ENCODE assay signal across 23 cellular contexts in the genomic region with DNA sequence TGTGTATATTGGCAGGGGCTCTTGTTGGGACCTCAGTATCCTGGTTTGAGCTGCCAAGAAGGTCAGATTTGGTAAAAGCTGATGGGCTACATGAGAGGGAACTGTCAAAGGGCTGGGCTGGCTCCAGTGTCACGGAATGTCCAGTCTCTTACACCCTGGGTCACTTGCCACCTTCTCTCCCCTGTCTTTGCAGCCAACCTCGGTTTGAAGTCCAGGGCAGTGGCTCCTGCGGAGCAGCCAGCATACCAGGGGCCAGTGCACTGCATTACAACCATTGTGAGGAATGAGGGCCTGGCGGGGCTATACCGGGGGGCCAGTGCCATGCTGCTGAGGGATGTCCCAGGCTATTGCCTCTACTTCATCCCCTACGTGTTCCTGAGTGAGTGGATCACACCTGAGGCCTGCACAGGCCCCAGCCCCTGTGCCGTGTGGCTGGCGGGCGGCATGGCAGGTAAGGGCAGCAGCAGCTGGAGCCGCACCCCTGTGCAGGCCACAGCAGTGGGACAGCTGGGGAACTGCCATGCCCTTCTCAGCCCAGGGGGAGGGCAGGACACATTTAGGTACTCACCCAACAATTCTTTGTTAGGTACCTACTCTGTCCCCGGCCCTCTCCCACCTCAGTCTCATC. TPM values are rescaled to one million over a fixed set of nuclear protein-coding genes. Genes with fewer than 3 reads are reported as not detected.
"Had no signal": no experiment of that assay in that cellular context is flagged by ENCODE, and none has a peak within 500 bp of the region (broad histone marks: within the 10 kb centered on the region; RNA-seq: fewer than 3 reads in every experiment).

No MANE protein-coding gene starts in this region.

- H3K27ac ChIP-seq: breast epithelium had no signal

- H3K27me3 ChIP-seq: breast epithelium had no signal

- DNase-seq: activated CD4-positive, alpha-beta T cell treated with anti-CD3 and anti-CD28 coated beads for 1 hour; activated CD4-positive, alpha-beta T cell treated with anti-CD3 and anti-CD28 coated beads, Interleukin-2, amount 10 ng/mL, durations not matched to agents 24 days and 14 days; activated CD4-positive, alpha-beta T cell treated with anti-CD3 and anti-CD28 coated beads, Interleukin-2, amount 50 U/mL, for 48 hours; activated CD8-positive, alpha-beta memory T cell treated with anti-CD3 and anti-CD28 coated beads, Interleukin-2, amount 10 ng/mL, durations not matched to agents 7 days and 5 days; activated effector memory CD4-positive, alpha-beta T cell treated with Interleukin-2 at 50 U/mL for 16 hours; activated naive CD4-positive, alpha-beta T cell; activated T-cell treated with anti-CD3 and anti-CD28 coated beads, Interleukin-2, amount 50 U/mL, for 24 hours; aorta; KBM-7; NCI-H1048; NCI-H146; NCI-H187 treated with DMSO at 0.1 percent for 48 hours; NCI-H2081 treated with DMSO at 0.1 percent for 48 hours; NCI-H446; NCI-H524; SIG-M5; T-helper 17 cell; T-helper 9 cell had no signal

- H3K4me1 ChIP-seq: breast epithelium had no signal

- H3K4me3 ChIP-seq: breast epithelium had no signal

- ATAC-seq: activated CD8-positive, alpha-beta memory T cell treated with anti-CD3 and anti-CD28 coated beads, Interleukin-2, amount 10 ng/mL, durations not matched to agents 7 days and 5 days; T-helper 17 cell; WTC11 had no signal

- H3K36me3 ChIP-seq: breast epithelium had no signal

- H3K9me3 ChIP-seq: breast epithelium had no signal

RNA-seq across cellular contexts. Expression of a gene that starts 24.3 kb away (rescaled TPM):
- total RNA-seq: activated CD8-positive, alpha-beta memory T cell treated with anti-CD3 and anti-CD28 coated beads, Interleukin-2, amount 10 ng/mL, durations not matched to agents 7 days and 5 days; aorta; breast epithelium; LHCN-M2; M059J; T-helper 17 cell; WTC11 had no signal
- polyA plus RNA-seq: aorta had no signal

RNA-seq across cellular contexts. Expression of a gene that starts 36.9 kb away (rescaled TPM):
- total RNA-seq: activated CD4-positive, alpha-beta T cell treated with anti-CD3 and anti-CD28 coated beads, Interleukin-2, amount 10 ng/mL, durations not matched to agents 24 days and 14 days; activated CD8-positive, alpha-beta memory T cell treated with anti-CD3 and anti-CD28 coated beads, Interleukin-2, amount 10 ng/mL, durations not matched to agents 7 days and 5 days; activated T-helper 1 cell treated with anti-CD3 and anti-CD28 coated beads, Interleukin-12 subunit alpha, Interleukin-12 subunit beta, Interleukin-2, Interleukin-4 antibody, amounts not matched to agents 30 ng/mL and 10 ng/mL and 1 ng/mL, durations not matched to agents 14 hours and 24 hours and 36 hours; LHCN-M2; M059J; T-helper 17 cell had no signal
- polyA plus RNA-seq: aorta had no signal
